ENCODE assay signal across 8 cellular contexts in genomic region chr13:77919351-77920294, GRCh38. TPM values are rescaled to one million over a fixed set of nuclear protein-coding genes. Genes with fewer than 3 reads are reported as not detected.
DNase-seq lines count a peak whose midpoint lies in the region; ATAC-seq, FAIRE-seq and TF ChIP-seq lines count a peak whose summit lies in the region.

No MANE protein-coding gene starts in this region.

- H3K27ac ChIP-seq in astrocyte (ENCODE audit: low read depth, low read length) (no peak overlapping the region), spleen (peak overlapping the region in 6 of 8 donors; percentile 48 to 76 (median 62))

- peak; percentile 54 for DNase-seq in activated CD4-positive, alpha-beta T cell treated with anti-CD3 and anti-CD28 coated beads, Interleukin-2, amount 10 ng/mL, durations not matched to agents 24 days and 14 days
- DNase-seq in activated CD4-positive, alpha-beta T cell treated with anti-CD3 and anti-CD28 coated beads for 1 hour: no peak
- peak; percentile 20 for DNase-seq in astrocyte (ENCODE audit: low read depth)
- peak; percentile 76 for DNase-seq in spleen
- no peak for DNase-seq in AML-193 (lab: John Stamatoyannopoulos, UW)
- no peak for DNase-seq in NCI-H187 treated with DMSO at 0.1 percent for 48 hours (lab: John Stamatoyannopoulos, UW)

- H4K20me1 ChIP-seq in astrocyte (ENCODE audit: insufficient read depth, low read length): no peaks in the 10 kb centered on the region

- no peak for FAIRE-seq in astrocyte (lab: Jason Lieb, UNC)

- H3K4me1 ChIP-seq in astrocyte (ENCODE audit: insufficient read depth, low read length) (peaks cover 18% of the 10 kb centered on the region), spleen (peaks cover 0 to 24% (median 10%) of the 10 kb centered on the region in 6 donors)

- H2AFZ ChIP-seq in astrocyte (ENCODE audit: low read depth, low read length): peak overlapping the region; percentile 96

- H3K36me3 Mint-ChIP-seq in activated CD4-positive, alpha-beta T cell treated with anti-CD3 and anti-CD28 coated beads, Interleukin-2, amount 10 ng/mL, durations not matched to agents 24 days and 14 days (ENCODE audit: low read depth): no peaks in the 10 kb centered on the region
- H3K36me3 Mint-ChIP-seq in astrocyte (ENCODE audit: low read depth, unreplicated experiment): no peaks in the 10 kb centered on the region

- no peaks in the 10 kb centered on the region for H3K4me1 Mint-ChIP-seq in activated CD4-positive, alpha-beta T cell treated with anti-CD3 and anti-CD28 coated beads, Interleukin-2, amount 10 ng/mL, durations not matched to agents 24 days and 14 days
- peaks cover 4% of the 10 kb centered on the region for H3K4me1 Mint-ChIP-seq in astrocyte (ENCODE audit: low read depth, unreplicated experiment)

- H3K4me3 ChIP-seq in astrocyte (ENCODE audit: insufficient read depth, low read depth, low read length) (peak overlapping the region; percentile 71), iPS-18c (ENCODE audit: insufficient read depth, low read depth, low read length) (peak overlapping the region; percentile 77), spleen (peak overlapping the region; percentile 20 to 69 (median 45))

- H3K79me2 ChIP-seq in astrocyte (ENCODE audit: insufficient read depth, low read length): no peaks in the 10 kb centered on the region

- peak overlapping the region; percentile 95 for H3K4me2 ChIP-seq in astrocyte (ENCODE audit: low read length)

- no peak for ATAC-seq in HG02763 (IDR thresholded peaks at IDR 0.05; ENCODE audit: unreplicated experiment)

- intact Hi-C loops in activated CD4-positive, alpha-beta T cell treated with anti-CD3 and anti-CD28 coated beads, Interleukin-2, amount 10 ng/mL, durations not matched to agents 24 days and 14 days (cut with micrococcal nuclease): loop anchor here (5.0 kb wide), 1 partner anchor 683 kb away; the partner anchor contains the start of gene POU4F1
- intact Hi-C loops in spleen (cut with DNase I; ENCODE audit: low total_unique reads): no loop called here

- TF ChIP-seq CTCF in astrocyte (IDR thresholded peaks at IDR 0.05; ENCODE audit: insufficient read depth, low read depth, low read length) (no peak), spleen (IDR thresholded peaks at IDR 0.05 in 8 of 11, conservative IDR thresholded peaks at IDR 0.05 in 3 of 11) (no peak)

- H3K9me3 ChIP-seq in astrocyte (ENCODE audit: insufficient read depth, low read depth, low read length) (no peaks in the 10 kb centered on the region), iPS-18c (ENCODE audit: control insufficient read depth, insufficient read depth, low read length) (no peaks in the 10 kb centered on the region), spleen (no peaks in the 10 kb centered on the region)

- no peak overlapping the region for H3K4me3 Mint-ChIP-seq in activated CD4-positive, alpha-beta T cell treated with anti-CD3 and anti-CD28 coated beads, Interleukin-2, amount 10 ng/mL, durations not matched to agents 24 days and 14 days
- H3K4me3 Mint-ChIP-seq in astrocyte (ENCODE audit: unreplicated experiment): no peak overlapping the region

- H3K27me3 ChIP-seq in astrocyte (ENCODE audit: insufficient read depth, low read length): peaks cover 12% of the 10 kb centered on the region
- peaks cover 0 to 46% (median 15%) of the 10 kb centered on the region in 7 donors for H3K27me3 ChIP-seq in spleen (replicated peaks in 1 of 7)

- no peak for TF ChIP-seq POLR2A in spleen (IDR thresholded peaks at IDR 0.05)

- H3K36me3 ChIP-seq in astrocyte (ENCODE audit: insufficient read depth, low read length) (no peaks in the 10 kb centered on the region), spleen (no peaks in the 10 kb centered on the region)

- H3K27ac Mint-ChIP-seq in activated CD4-positive, alpha-beta T cell treated with anti-CD3 and anti-CD28 coated beads, Interleukin-2, amount 10 ng/mL, durations not matched to agents 24 days and 14 days: no peak overlapping the region
- H3K27ac Mint-ChIP-seq in astrocyte (ENCODE audit: unreplicated experiment): no peak overlapping the region

- 10 to 17% (median 12%) methylated on average over 35 of the region's 35 CpGs for WGBS in spleen, 5 donors

- H3K27me3 Mint-ChIP-seq in activated CD4-positive, alpha-beta T cell treated with anti-CD3 and anti-CD28 coated beads, Interleukin-2, amount 10 ng/mL, durations not matched to agents 24 days and 14 days: peaks cover 37% of the 10 kb centered on the region
- H3K27me3 Mint-ChIP-seq in astrocyte (ENCODE audit: low read depth, unreplicated experiment): peaks cover 9% of the 10 kb centered on the region

- peak overlapping the region; percentile 48 for H3K9ac ChIP-seq in astrocyte (ENCODE audit: low read length)

- no peaks in the 10 kb centered on the region for H3K9me3 Mint-ChIP-seq in activated CD4-positive, alpha-beta T cell treated with anti-CD3 and anti-CD28 coated beads, Interleukin-2, amount 10 ng/mL, durations not matched to agents 24 days and 14 days
- H3K9me3 Mint-ChIP-seq in astrocyte (ENCODE audit: unreplicated experiment): no peaks in the 10 kb centered on the region

RNA-seq across cellular contexts. Expression of gene EDNRB, which starts 1.0 kb away (rescaled TPM):
- total RNA-seq in activated CD4-positive, alpha-beta T cell treated with anti-CD3 and anti-CD28 coated beads, Interleukin-2, amount 10 ng/mL, durations not matched to agents 24 days and 14 days: not detected in 2 replicates
- 3.2 and 3.7 TPM in 2 replicates for total RNA-seq in astrocyte
- total RNA-seq in spleen: 10 to 100 TPM; 16.3 to 58.4 (median 50.6) TPM
- polyA plus RNA-seq in spleen: 10 to 100 TPM in 1 of 3 donors, 1 to 10 TPM in 2; 4.3 to 11.0 (median 7.6) TPM

Comparison
In these comparisons a context has a peak if more than half of its experiments do, and no peak if none do; other contexts are left out.
1. DNase-seq: peak in activated CD4-positive, alpha-beta T cell treated with anti-CD3 and anti-CD28 coated beads, Interleukin-2, amount 10 ng/mL, durations not matched to agents 24 days and 14 days (single experiment), astrocyte (single experiment) and spleen (single experiment); none in activated CD4-positive, alpha-beta T cell treated with anti-CD3 and anti-CD28 coated beads for 1 hour (single experiment), AML-193 (0 of 2) and NCI-H187 treated with DMSO at 0.1 percent for 48 hours (single experiment).
2. Peak in every context shown above with its lines, with median percentiles within 50 percentile points of each other: H3K4me3 ChIP-seq.